Comparison of ENCODE assay signal across 23 cellular contexts in genomic region chr18:52481116-52481515, GRCh38.
A peak's percentile ranks its signal among the peaks of the same experiment; 100 is the strongest.
DNase-seq lines count a peak whose midpoint lies in the region; ATAC-seq, FAIRE-seq and TF ChIP-seq lines count a peak whose summit lies in the region.
"Had no signal": no experiment of that assay in that cellular context is flagged by ENCODE, and none has a peak within 500 bp of the region (broad histone marks: within the 10 kb centered on the region; RNA-seq: fewer than 3 reads in every experiment).

No MANE protein-coding gene starts in this region.

- H3K4me3 ChIP-seq in LNCaP clone FGC (ENCODE audit: low read depth, low read length), result no peak overlapping the region
- H3K4me3 ChIP-seq in pancreas, result no peak overlapping the region
- H3K4me3 ChIP-seq: PC-9, SJCRH30 had no signal

- no peaks in the 10 kb centered on the region for H3K27me3 ChIP-seq in pancreas
- H3K27me3 ChIP-seq: SJCRH30 had no signal

- FAIRE-seq in pancreas (lab: Jason Lieb, UNC) (no peak), urothelium cell line (lab: Jason Lieb, UNC) (no peak)
- FAIRE-seq: GM19239, H1 had no signal

- DNase-seq in DMS53 (lab: John Stamatoyannopoulos, UW) (peak; percentile 93), LNCaP clone FGC (ENCODE audit: low read depth) (peak; percentile 33), iPS-NIHi11 (ENCODE audit: low spot score) (peak; percentile 5), pancreas (peak in 3 of 6 donors; percentile 42 to 63 (median 50)), urothelium cell line (ENCODE audit: low spot score) (no peak), HPDE6-E6E7 (ENCODE audit: extremely low spot score) (no peak), hepatic stellate cell (ENCODE audit: low spot score) (no peak)
- DNase-seq: C1 segment of cervical spinal cord; CD4-positive, alpha-beta memory T cell; NCI-H1092 treated with DMSO at 0.1 percent for 48 hours; NCI-H1436; NCI-H187; NCI-H2107; NCI-H524 treated with DMSO at 0.1 percent for 48 hours; NK-92 treated with Interleukin-12 subunit alpha and Interleukin-12 subunit beta, amount 100 ng/mL, for 24 hours; PC-9; SJCRH30 had no signal

- intact Hi-C loops in pancreas (cut with DNase I), result no loop called here

- WGBS in pancreas, 2 donors, result 50 to 59% methylated on average over 6 of the region's 6 CpGs

- TF ChIP-seq CTCF in LNCaP clone FGC (IDR thresholded peaks at IDR 0.05; ENCODE audit: control insufficient read depth, extremely low read depth, insufficient read depth) (no peak; the same call in 1 of the 2 replicates), pancreas (IDR thresholded peaks at IDR 0.05) (no peak)

- no peak overlapping the region for H3K27ac ChIP-seq in pancreas
- H3K27ac ChIP-seq: HL-60, PC-9, SJCRH30 had no signal

- peak; percentile 53 to 93 (median 76) for ATAC-seq in pancreas
- ATAC-seq: HCT116, Right ventricle myocardium inferior, SK-N-SH treated with all-trans-retinoic acid at 6 μM for 48 hours had no signal

- no peaks in the 10 kb centered on the region for H3K4me1 ChIP-seq in pancreas
- H3K4me1 ChIP-seq: SJCRH30 had no signal

- no peaks in the 10 kb centered on the region for H3K36me3 ChIP-seq in pancreas
- H3K36me3 ChIP-seq: SJCRH30 had no signal

- no peaks in the 10 kb centered on the region for H3K9me3 ChIP-seq in pancreas
- H3K9me3 ChIP-seq: SJCRH30 had no signal

Comparison
In these comparisons a context has a peak if more than half of its experiments do, and no peak if none do; other contexts are left out.
1. DNase-seq: peak in DMS53 (single experiment), LNCaP clone FGC (single experiment) and iPS-NIHi11 (single experiment); none in urothelium cell line (single experiment), HPDE6-E6E7 (single experiment) and hepatic stellate cell (single experiment).